Comparison of ENCODE assay signal across 8 cellular contexts in the genomic region with DNA sequence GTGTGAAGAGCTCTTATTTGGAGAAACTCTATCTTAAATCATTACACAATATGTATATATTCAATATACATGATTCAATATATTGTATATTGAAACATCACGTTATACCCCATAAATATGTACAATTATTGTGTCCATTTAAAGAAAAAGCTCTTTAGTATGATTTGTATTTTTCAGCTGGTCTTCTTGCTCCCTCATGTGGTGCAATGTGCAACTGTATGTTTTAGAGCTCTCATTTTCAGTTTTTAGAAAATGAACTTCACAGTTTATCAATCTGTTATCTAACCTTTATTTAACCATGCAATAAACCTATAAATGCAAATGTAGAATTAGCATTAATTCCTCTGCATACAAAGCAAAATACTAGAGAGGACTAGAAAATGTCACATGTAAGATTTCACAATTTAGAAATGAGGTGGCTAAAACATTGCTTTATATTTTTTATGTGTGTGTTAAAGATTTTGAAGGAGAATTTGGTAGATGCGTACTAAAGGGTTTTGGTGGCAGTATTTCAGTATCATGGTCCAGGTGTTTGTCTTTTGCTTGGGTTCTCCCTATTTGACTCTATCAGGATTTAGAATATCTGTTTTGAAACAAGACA.
DNase-seq lines count a peak whose midpoint lies in the region; ATAC-seq and TF ChIP-seq lines count a peak whose summit lies in the region.

No MANE protein-coding gene starts in this region.

- H3F3A ChIP-seq in PC-9 (ENCODE audit: insufficient read depth, low read depth), result peaks cover 25% of the 10 kb centered on the region

- no peaks in the 10 kb centered on the region for H3K79me2 ChIP-seq in PC-9 (ENCODE audit: low read depth)

- no peaks in the 10 kb centered on the region for H3K27me3 Mint-ChIP-seq in type B pancreatic cell

- H3K4me1 ChIP-seq in heart right ventricle, result peaks cover 0 to 34% (median 2%) of the 10 kb centered on the region in 9 donors
- no peaks in the 10 kb centered on the region for H3K4me1 ChIP-seq in right atrium auricular region
- peaks cover 37% of the 10 kb centered on the region for H3K4me1 ChIP-seq in PC-9 (replicated peaks; ENCODE audit: insufficient read depth)

- 55 to 59% methylated on average over 2 of the region's 2 CpGs for WGBS in heart right ventricle, 2 donors

- H3K4me3 ChIP-seq in heart right ventricle, result no peak overlapping the region
- no peak overlapping the region for H3K4me3 ChIP-seq in right atrium auricular region
- no peak overlapping the region for H3K4me3 ChIP-seq in PC-9

- H2AFZ ChIP-seq in PC-9, result no peak overlapping the region

- no peaks in the 10 kb centered on the region for H4K20me1 ChIP-seq in PC-9 (ENCODE audit: insufficient read depth)

- no peaks in the 10 kb centered on the region for H3K36me3 ChIP-seq in heart right ventricle
- no peaks in the 10 kb centered on the region for H3K36me3 ChIP-seq in right atrium auricular region
- no peaks in the 10 kb centered on the region for H3K36me3 ChIP-seq in PC-9 (ENCODE audit: low read depth)

- H3K4me1 Mint-ChIP-seq in type B pancreatic cell (ENCODE audit: unreplicated experiment), result peaks cover 18% of the 10 kb centered on the region

- intact Hi-C loops in heart right ventricle (cut with DNase I) (no loop called here), PC-9 (cut with micrococcal nuclease; ENCODE audit: unreplicated experiment) (loop anchor here (1.0 kb wide), 2 partner anchors 450 to 494 kb away; no protein-coding TSS in a partner anchor)

- POLR2A ChIA-PET in PC-9 (lab: Charles Lee; ENCODE audit: unreplicated experiment), result no interaction called here

- no TSS peak for BruUV-seq in PC-9 (replicated peaks; lab: Mats Ljungman, UMichigan)

- TF ChIP-seq CTCF in heart right ventricle (IDR thresholded peaks at IDR 0.05) (peak in 8 of 9 donors; percentile 7 to 59 (median 46)), right atrium auricular region (IDR thresholded peaks at IDR 0.05) (peak in 1 of 2 donors; percentile 55), PC-9 (conservative IDR thresholded peaks at IDR 0.05) (peak; percentile 80), type B pancreatic cell (conservative IDR thresholded peaks at IDR 0.05) (peak; percentile 79)

- no peak overlapping the region for H3K4me2 ChIP-seq in PC-9

- H3K27ac Mint-ChIP-seq in type B pancreatic cell, result no peak overlapping the region

- DNase-seq in heart right ventricle (no peak), right atrium auricular region (ENCODE audit: low spot score) (no peak), PC-9 (no peak), fibroblast of the conjunctiva (ENCODE audit: low read depth) (peak; percentile 17), type B pancreatic cell (ENCODE audit: extremely low spot score, unreplicated experiment) (no peak), activated gamma-delta T cell treated with Interleukin-2 at 50 U/mL for 16 hours (no peak), NCI-H2227 treated with DMSO at 0.1 percent for 48 hours (lab: John Stamatoyannopoulos, UW) (no peak)

- H3K9me3 Mint-ChIP-seq in type B pancreatic cell, result no peaks in the 10 kb centered on the region

- no peaks in the 10 kb centered on the region for H3K36me3 Mint-ChIP-seq in type B pancreatic cell

- no peaks in the 10 kb centered on the region for H3K9me3 ChIP-seq in heart right ventricle
- H3K9me3 ChIP-seq in right atrium auricular region, result no peaks in the 10 kb centered on the region
- H3K9me3 ChIP-seq in PC-9 (ENCODE audit: insufficient read depth, low read depth), result no peaks in the 10 kb centered on the region

- H3K27me3 ChIP-seq in heart right ventricle (peaks cover 0 to 4% (median 0%) of the 10 kb centered on the region in 7 donors), right atrium auricular region (no peaks in the 10 kb centered on the region), PC-9 (ENCODE audit: insufficient read depth, low read depth) (no peaks in the 10 kb centered on the region)

- H3K27ac ChIP-seq in heart right ventricle (no peak overlapping the region), right atrium auricular region (no peak overlapping the region), PC-9 (no peak overlapping the region)

- H3K4me3 Mint-ChIP-seq in type B pancreatic cell, result no peak overlapping the region

- CTCF ChIA-PET in PC-9 (lab: Charles Lee), result interaction anchor here (0.6 to 2.4 kb wide), 4 partner anchors 167 to 1465 kb away, joined by 3 to 16 read pairs (median 5); no protein-coding TSS in a partner anchor

- ATAC-seq in heart right ventricle, result no peak
- ATAC-seq in GM19467 (IDR thresholded peaks at IDR 0.05; ENCODE audit: unreplicated experiment), result no peak

- H3K9me2 ChIP-seq in PC-9 (ENCODE audit: insufficient read depth), result no peaks in the 10 kb centered on the region
